ENCODE assay signal across 14 cellular contexts in the genomic region with DNA sequence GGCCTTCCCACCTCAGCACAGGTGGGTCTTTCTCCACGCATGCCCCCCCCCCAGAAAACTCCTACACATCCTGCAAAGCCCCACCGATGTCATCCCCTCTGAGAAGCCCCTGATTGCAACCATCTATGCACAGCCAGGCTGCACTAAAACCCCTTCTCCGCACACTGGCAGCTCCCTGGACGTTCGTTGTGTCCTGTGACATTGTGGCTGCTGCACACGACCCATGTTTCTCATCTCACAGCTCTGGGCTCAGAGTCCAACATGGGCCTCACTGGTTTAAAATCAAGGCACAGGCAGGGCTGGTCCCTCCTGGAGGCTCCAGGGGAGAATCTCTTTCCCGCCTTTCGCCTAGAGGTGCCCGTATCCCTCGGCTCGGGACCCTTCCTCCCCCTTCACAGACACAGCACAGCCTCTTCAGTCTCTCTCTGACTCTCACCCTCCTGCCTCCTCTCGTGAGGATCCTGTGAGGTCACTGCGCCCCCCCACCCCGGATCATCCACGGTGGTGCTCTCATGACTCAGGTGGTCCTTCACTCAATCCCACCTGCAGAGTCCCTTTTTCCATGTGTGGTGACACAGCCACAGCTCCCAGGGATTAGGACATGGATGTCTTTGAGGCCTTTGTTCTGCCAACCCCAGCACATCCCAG.
DNase-seq lines count a peak whose midpoint lies in the region; ATAC-seq and TF ChIP-seq lines count a peak whose summit lies in the region.
"Had no signal": no experiment of that assay in that cellular context is flagged by ENCODE, and none has a peak within 500 bp of the region (broad histone marks: within the 10 kb centered on the region; RNA-seq: fewer than 3 reads in every experiment).

No MANE protein-coding gene starts in this region.

- no peak for TF ChIP-seq RAD21 in neural cell (conservative IDR thresholded peaks at IDR 0.05)

- no peak for TF ChIP-seq POLR2A in upper lobe of left lung (IDR thresholded peaks at IDR 0.05)

- in situ Hi-C loops in mammary epithelial cell (cut with MboI; ENCODE audit: low sequenced_read_pairs in 2 of 2): loop anchor here in 1 of 2 donors (10.0 kb wide), 1 partner anchor 72 kb away; the partner anchor contains the start of gene GADD45B

- TF ChIP-seq EP300 in neural cell (conservative IDR thresholded peaks at IDR 0.05; ENCODE audit: poor library complexity, severe bottlenecking): no peak
- TF ChIP-seq EP300 in upper lobe of left lung (IDR thresholded peaks at IDR 0.05): no peak

- ATAC-seq in heart right ventricle (no peak), upper lobe of left lung (ENCODE audit: low FRiP score in 2 of 2) (no peak), GM18868 (IDR thresholded peaks at IDR 0.05; ENCODE audit: unreplicated experiment) (no peak), HG02981 (IDR thresholded peaks at IDR 0.05; ENCODE audit: unreplicated experiment) (no peak), GM18498 (IDR thresholded peaks at IDR 0.05; ENCODE audit: unreplicated experiment) (no peak)

- no peak overlapping the region for H3K4me2 ChIP-seq in mammary epithelial cell (ENCODE audit: insufficient read depth, low read depth, low read length)
- no peak overlapping the region for H3K4me2 ChIP-seq in neural cell (ENCODE audit: low read length)

- DNase-seq in MCF 10A (ENCODE audit: unreplicated experiment) (no peak), mammary epithelial cell (no peak), heart right ventricle (no peak), upper lobe of left lung (no peak)
- DNase-seq: activated gamma-delta T cell treated with Interleukin-2 at 50 U/mL for 16 hours, DMS153, foreskin fibroblast, GOT3, NCI-H1930 had no signal

- no peaks in the 10 kb centered on the region for H3K27me3 ChIP-seq in mammary epithelial cell (ENCODE audit: insufficient read depth, low read length)
- H3K27me3 ChIP-seq in heart right ventricle: no peaks in the 10 kb centered on the region
- no peaks in the 10 kb centered on the region for H3K27me3 ChIP-seq in neural cell (ENCODE audit: insufficient read depth, low read depth, low read length)
- no peaks in the 10 kb centered on the region for H3K27me3 ChIP-seq in upper lobe of left lung

- BruUV-seq in MCF 10A (replicated peaks; lab: Mats Ljungman, UMichigan) (no TSS peak), mammary epithelial cell (replicated peaks; lab: Mats Ljungman, UMichigan) (no TSS peak)

- H3K4me3 ChIP-seq in mammary epithelial cell (replicated peaks in 1 of 3; ENCODE audit: insufficient read depth in 1 of 3, low read depth in 2 of 3, low read length in 3 of 3) (no peak overlapping the region), heart right ventricle (peak overlapping the region in 4 of 10 donors; percentile 26 to 38 (median 35)), neural cell (ENCODE audit: low read length) (no peak overlapping the region), upper lobe of left lung (no peak overlapping the region)

- H3K4me1 ChIP-seq in mammary epithelial cell (ENCODE audit: insufficient read depth, low read length): peaks cover 23% of the 10 kb centered on the region
- peaks cover 30 to 87% (median 64%) of the 10 kb centered on the region in 9 donors for H3K4me1 ChIP-seq in heart right ventricle
- peaks cover 57 to 89% (median 72%) of the 10 kb centered on the region in 4 donors for H3K4me1 ChIP-seq in upper lobe of left lung

- 95% methylated on average over 15 of the region's 15 CpGs for WGBS in mammary epithelial cell (ENCODE audit: low coverage, missing lambda C conversion rate)
- WGBS in heart right ventricle, 2 donors: 83 to 88% methylated on average over 15 of the region's 15 CpGs
- 79 to 86% methylated on average over 14 to 15 of the region's 15 CpGs for WGBS in upper lobe of left lung, 2 donors

- H3K9me3 Mint-ChIP-seq in MCF 10A (ENCODE audit: unreplicated experiment): no peaks in the 10 kb centered on the region
- H3K9me3 Mint-ChIP-seq: activated CD4-positive, alpha-beta T cell treated with anti-CD3 and anti-CD28 coated beads, Interleukin-2, amount 10 ng/mL, durations not matched to agents 24 days and 14 days had no signal

- H3K4me1 Mint-ChIP-seq in MCF 10A (ENCODE audit: insufficient read depth, unreplicated experiment): peaks cover 15% of the 10 kb centered on the region

- no peaks in the 10 kb centered on the region for H3K79me2 ChIP-seq in mammary epithelial cell (ENCODE audit: insufficient read depth, low read length)
- H3K79me2 ChIP-seq in neural cell (replicated peaks; ENCODE audit: insufficient read depth, low read length): no peaks in the 10 kb centered on the region

- H3K36me3 ChIP-seq in mammary epithelial cell (ENCODE audit: insufficient read depth, low read length): no peaks in the 10 kb centered on the region
- H3K36me3 ChIP-seq in heart right ventricle: no peaks in the 10 kb centered on the region
- no peaks in the 10 kb centered on the region for H3K36me3 ChIP-seq in neural cell (ENCODE audit: insufficient read depth, low read length)
- no peaks in the 10 kb centered on the region for H3K36me3 ChIP-seq in upper lobe of left lung

- no peaks in the 10 kb centered on the region for H3F3A ChIP-seq in neural cell (ENCODE audit: insufficient read depth, low read length, poor library complexity, severe bottlenecking)

- peak overlapping the region; percentile 19 for H3K27ac Mint-ChIP-seq in MCF 10A (ENCODE audit: low read depth, unreplicated experiment)
- H3K27ac Mint-ChIP-seq: activated CD4-positive, alpha-beta T cell treated with anti-CD3 and anti-CD28 coated beads, Interleukin-2, amount 10 ng/mL, durations not matched to agents 24 days and 14 days had no signal

- CTCF ChIA-PET in MCF 10A (lab: Yijun Ruan, JAX): interaction anchor here (0.7 kb wide), 1 partner anchor 32 kb away, joined by 3 read pairs; no protein-coding TSS in a partner anchor
- CTCF ChIA-PET in mammary epithelial cell (lab: Charles Lee; ENCODE audit: low non-redundant PET): no interaction called here

- dilution Hi-C loops in mammary epithelial cell (cut with HindIII; ENCODE audit: low sequenced_read_pairs): no loop called here

- H3K9me2 ChIP-seq in neural cell (ENCODE audit: insufficient read depth, low read length): no peaks in the 10 kb centered on the region

- H3K9ac ChIP-seq in mammary epithelial cell (ENCODE audit: insufficient read depth, low read length) (no peak overlapping the region), neural cell (ENCODE audit: low read length) (peak overlapping the region; percentile 66)

- no peak overlapping the region for H3K4me3 Mint-ChIP-seq in MCF 10A (ENCODE audit: unreplicated experiment)
- H3K4me3 Mint-ChIP-seq: activated CD4-positive, alpha-beta T cell treated with anti-CD3 and anti-CD28 coated beads, Interleukin-2, amount 10 ng/mL, durations not matched to agents 24 days and 14 days had no signal

- H2AFZ ChIP-seq in mammary epithelial cell (ENCODE audit: low read depth, low read length) (no peak overlapping the region), neural cell (ENCODE audit: low read depth, low read length) (peak overlapping the region; percentile 60)

- POLR2A ChIA-PET in MCF 10A (lab: Yijun Ruan, JAX): interaction anchor here (0.6 kb wide), 1 partner anchor 32 kb away, joined by 3 read pairs; no protein-coding TSS in a partner anchor

- H3K36me3 Mint-ChIP-seq in MCF 10A (ENCODE audit: insufficient read depth, unreplicated experiment): peaks cover 7% of the 10 kb centered on the region

- no peak for TF ChIP-seq CTCF in MCF 10A (IDR thresholded peaks at IDR 0.05; ENCODE audit: unreplicated experiment)
- no peak for TF ChIP-seq CTCF in mammary epithelial cell (conservative IDR thresholded peaks at IDR 0.05 in 1 of 2, IDR thresholded peaks at IDR 0.05 in 1 of 2; ENCODE audit: extremely low read depth in 1 of 2, insufficient read depth in 1 of 2, low read depth in 1 of 2, low read length in 2 of 2)
- no peak for TF ChIP-seq CTCF in heart right ventricle (IDR thresholded peaks at IDR 0.05)
- TF ChIP-seq CTCF in neural cell (IDR thresholded peaks at IDR 0.05; ENCODE audit: poor library complexity, severe bottlenecking): no peak
- no peak for TF ChIP-seq CTCF in upper lobe of left lung (IDR thresholded peaks at IDR 0.05)

- H4K20me1 ChIP-seq in mammary epithelial cell (ENCODE audit: insufficient read depth, low read length) (no peaks in the 10 kb centered on the region), neural cell (ENCODE audit: insufficient read depth) (no peaks in the 10 kb centered on the region)

- intact Hi-C loops in MCF 10A (cut with micrococcal nuclease): no loop called here
- intact Hi-C loops in mammary epithelial cell (cut with micrococcal nuclease): loop anchor here (10.0 kb wide), 1 partner anchor 802 kb away; no protein-coding TSS in a partner anchor
- intact Hi-C loops in heart right ventricle (cut with DNase I): loop anchor here in 1 of 10 donors (5.0 kb wide), 1 partner anchor 65 kb away; no protein-coding TSS in a partner anchor

- H3K27ac ChIP-seq in mammary epithelial cell (ENCODE audit: insufficient read depth, low read depth, low read length) (no peak overlapping the region), heart right ventricle (peak overlapping the region; percentile 74 to 97 (median 88)), neural cell (ENCODE audit: low read length) (peak overlapping the region; percentile 69), upper lobe of left lung (peak overlapping the region; percentile 82 to 94 (median 88))

- H3K27me3 Mint-ChIP-seq in MCF 10A (ENCODE audit: insufficient read depth, unreplicated experiment): no peaks in the 10 kb centered on the region
- H3K27me3 Mint-ChIP-seq: activated CD4-positive, alpha-beta T cell treated with anti-CD3 and anti-CD28 coated beads, Interleukin-2, amount 10 ng/mL, durations not matched to agents 24 days and 14 days had no signal

- H3K9me3 ChIP-seq in mammary epithelial cell (replicated peaks; ENCODE audit: insufficient read depth, low read length): no peaks in the 10 kb centered on the region
- H3K9me3 ChIP-seq in heart right ventricle: peaks cover 0 to 3% (median 0%) of the 10 kb centered on the region in 11 donors
- H3K9me3 ChIP-seq in neural cell (ENCODE audit: low read length): no peaks in the 10 kb centered on the region
- H3K9me3 ChIP-seq in upper lobe of left lung: no peaks in the 10 kb centered on the region

TF ChIP-seq in neural cell, 6 proteins besides CTCF, POLR2A, EP300 and RAD21 (continues in another document):
- no peak for TF ChIP-seq TAF1 (IDR thresholded peaks at IDR 0.05; ENCODE audit: low read depth)
- no peak for TF ChIP-seq MXI1 (conservative IDR thresholded peaks at IDR 0.05; ENCODE audit: poor library complexity, severe bottlenecking)
- no peak for TF ChIP-seq EZH2 (IDR thresholded peaks at IDR 0.05; ENCODE audit: borderline replicate concordance, insufficient read depth, low read length, poor library complexity, severe bottlenecking)
- no peak for TF ChIP-seq POLR2AphosphoS5 (IDR thresholded peaks at IDR 0.05)
- TF ChIP-seq SMC3 (conservative IDR thresholded peaks at IDR 0.05; ENCODE audit: poor library complexity): no peak
